Comparison of ENCODE assay signal across 25 cellular contexts in genomic region chr5:63011158-63011557, GRCh38.
"Had no signal": no experiment of that assay in that cellular context is flagged by ENCODE, and none has a peak within 500 bp of the region (broad histone marks: within the 10 kb centered on the region; RNA-seq: fewer than 3 reads in every experiment).

No MANE protein-coding gene starts in this region.

- H3K79me2 ChIP-seq: hepatocyte, parathyroid adenoma had no signal

- H3K4me1 Mint-ChIP-seq: naive thymus-derived CD4-positive, alpha-beta T cell; nephron; neural progenitor cell; stimulated activated naive CD8-positive, alpha-beta T cell treated with anti-CD3 and anti-CD28 coated beads, Interleukin-15, amount 100 ng/mL, for 72 hours had no signal

- H3K4me3 ChIP-seq: dorsolateral prefrontal cortex, heart left ventricle, hepatocyte, left lung, neural progenitor cell, right atrium auricular region, smooth muscle cell, suprapubic skin, transverse colon had no signal

- H3K36me3 ChIP-seq: heart left ventricle, left lung, neural progenitor cell, right atrium auricular region, suprapubic skin, transverse colon had no signal

- H3K27me3 ChIP-seq: dorsolateral prefrontal cortex, heart left ventricle, hepatocyte, left lung, neural progenitor cell, right atrium auricular region, suprapubic skin, transverse colon had no signal

- H2AFZ ChIP-seq: hepatocyte, neural progenitor cell, parathyroid adenoma had no signal

- H3K27ac Mint-ChIP-seq: naive thymus-derived CD4-positive, alpha-beta T cell; nephron; neural progenitor cell; progenitor cell of endocrine pancreas; stimulated activated naive CD8-positive, alpha-beta T cell treated with anti-CD3 and anti-CD28 coated beads, Interleukin-15, amount 100 ng/mL, for 72 hours had no signal

- H3K9ac ChIP-seq: neural progenitor cell, parathyroid adenoma had no signal

- DNase-seq: dorsolateral prefrontal cortex; effector CD4-positive, alpha-beta T cell; heart left ventricle; kidney; left cardiac atrium; left lung; mesenchymal stem cell; midbrain; naive thymus-derived CD4-positive, alpha-beta T cell; stimulated activated CD4-positive, alpha-beta T cell treated with anti-CD3 and anti-CD28 coated beads, Interleukin-12 subunit alpha, Interleukin-12 subunit beta, amount 100 ng/mL, for 4 hours; stimulated activated CD4-positive, alpha-beta T cell treated with anti-CD3 and anti-CD28 coated beads, Interleukin-1b, Interleukin-23, amount 100 ng/mL, for 48 hours; stimulated activated CD4-positive, alpha-beta T cell treated with anti-CD3 and anti-CD28 coated beads, Interleukin-4, amount 100 ng/mL, for 1 hour; stimulated activated CD8-positive, alpha-beta memory T cell treated with anti-CD3 and anti-CD28 coated beads, Interleukin-4, amount 100 ng/mL, for 48 hours; stimulated activated naive CD4-positive, alpha-beta T cell; stimulated activated naive CD8-positive, alpha-beta T cell treated with anti-CD3 and anti-CD28 coated beads, Interleukin-15, amount 100 ng/mL, for 72 hours; transverse colon had no signal

- ATAC-seq: heart left ventricle; left cardiac atrium; left lung; naive thymus-derived CD4-positive, alpha-beta T cell; sciatic nerve; stimulated activated naive CD8-positive, alpha-beta T cell treated with anti-CD3 and anti-CD28 coated beads, Interleukin-15, amount 100 ng/mL, for 72 hours had no signal

- H3K9me3 ChIP-seq: suprapubic skin had no signal

- H3K4me2 ChIP-seq: hepatocyte, neural progenitor cell, smooth muscle cell had no signal

- H3K4me1 ChIP-seq: heart left ventricle, left lung, neural progenitor cell, parathyroid adenoma, right atrium auricular region, suprapubic skin, transverse colon had no signal

- H3K27me3 Mint-ChIP-seq: progenitor cell of endocrine pancreas; stimulated activated naive CD8-positive, alpha-beta T cell treated with anti-CD3 and anti-CD28 coated beads, Interleukin-15, amount 100 ng/mL, for 72 hours had no signal

- H3K27ac ChIP-seq: dorsolateral prefrontal cortex, heart left ventricle, hepatocyte, left lung, neural progenitor cell, parathyroid adenoma, right atrium auricular region, suprapubic skin, transverse colon had no signal

- H3K4me3 Mint-ChIP-seq: naive thymus-derived CD4-positive, alpha-beta T cell; nephron; neural progenitor cell; stimulated activated naive CD8-positive, alpha-beta T cell treated with anti-CD3 and anti-CD28 coated beads, Interleukin-15, amount 100 ng/mL, for 72 hours had no signal
